ENCODE assay signal across 8 cellular contexts in genomic region chr19:13207237-13208130, GRCh38. TPM values are rescaled to one million over a fixed set of nuclear protein-coding genes. Genes with fewer than 3 reads are reported as not detected.
DNase-seq lines count a peak whose midpoint lies in the region; ATAC-seq and TF ChIP-seq lines count a peak whose summit lies in the region.

No MANE protein-coding gene starts in this region.

- TF ChIP-seq CTCF in PC-9 (conservative IDR thresholded peaks at IDR 0.05) = no peak
- no peak for TF ChIP-seq CTCF in esophagus muscularis mucosa (IDR thresholded peaks at IDR 0.05)
- no peak for TF ChIP-seq CTCF in lower leg skin (IDR thresholded peaks at IDR 0.05)

- no peaks in the 10 kb centered on the region for H4K20me1 ChIP-seq in PC-9 (ENCODE audit: insufficient read depth)

- no peak for ATAC-seq in HG03439 (IDR thresholded peaks at IDR 0.05; ENCODE audit: unreplicated experiment)

- no peak overlapping the region for H3K9ac ChIP-seq in rectal smooth muscle tissue (ENCODE audit: low read length)

- no TSS peak for BruUV-seq in PC-9 (replicated peaks; lab: Mats Ljungman, UMichigan)

- TF ChIP-seq EP300 in esophagus muscularis mucosa (IDR thresholded peaks at IDR 0.05) = no peak

- DNase-seq in PC-9 = peak in 1 of 2 experiments; percentile 15
- no peak for DNase-seq in esophagus muscularis mucosa (ENCODE audit: extremely low spot score)
- DNase-seq in NCI-H2196 treated with DMSO at 0.1 percent for 48 hours (lab: John Stamatoyannopoulos, UW; ENCODE audit: unreplicated experiment) = no peak
- DNase-seq in activated gamma-delta T cell (lab: John Stamatoyannopoulos, UW) = no peak
- no peak for DNase-seq in lower leg skin (ENCODE audit: low spot score in 2 of 2)

- no peaks in the 10 kb centered on the region for H3K9me3 ChIP-seq in PC-9 (ENCODE audit: insufficient read depth, low read depth)
- H3K9me3 ChIP-seq in esophagus muscularis mucosa = no peaks in the 10 kb centered on the region

- H3K27me3 ChIP-seq in PC-9 (ENCODE audit: insufficient read depth, low read depth) (no peaks in the 10 kb centered on the region), esophagus muscularis mucosa (no peaks in the 10 kb centered on the region), rectal smooth muscle tissue (ENCODE audit: control insufficient read depth, insufficient read depth, low read length) (no peaks in the 10 kb centered on the region)

- intact Hi-C loops in PC-9 (cut with micrococcal nuclease; ENCODE audit: unreplicated experiment) = no loop called here
- intact Hi-C loops in esophagus muscularis mucosa (cut with DNase I) = loop anchor here (5.0 kb wide), 1 partner anchor 55 kb away; no protein-coding TSS in a partner anchor
- intact Hi-C loops in lower leg skin (cut with DNase I; ENCODE audit: low total_unique reads) = no loop called here

- H3K4me2 ChIP-seq in PC-9 = peak overlapping the region; percentile 91

- peaks cover 10% of the 10 kb centered on the region; the same call in 1 of the 2 replicates for H3F3A ChIP-seq in PC-9 (ENCODE audit: insufficient read depth, low read depth)

- peak overlapping the region; percentile 82 for H2AFZ ChIP-seq in PC-9

- H3K27ac ChIP-seq in PC-9 (peak overlapping the region; percentile 70), esophagus muscularis mucosa (replicated peaks in 1 of 4) (peak overlapping the region; percentile 53 to 70 (median 64)), rectal smooth muscle tissue (ENCODE audit: low read depth, low read length) (no peak overlapping the region)

- CTCF ChIA-PET in PC-9 (lab: Charles Lee) = interaction anchor here (0.6 kb wide), 1 partner anchor 77 kb away, joined by 5 read pairs; no protein-coding TSS in a partner anchor

- no peaks in the 10 kb centered on the region for H3K79me2 ChIP-seq in PC-9 (ENCODE audit: low read depth)

- peak overlapping the region; percentile 44; the same call in 1 of the 2 replicates for H3K4me3 ChIP-seq in GM08714 (ENCODE audit: low read length)
- H3K4me3 ChIP-seq in PC-9 = peak overlapping the region; percentile 66
- H3K4me3 ChIP-seq in esophagus muscularis mucosa = peak overlapping the region; percentile 49 to 64 (median 57)
- peak overlapping the region; percentile 57 for H3K4me3 ChIP-seq in rectal smooth muscle tissue (ENCODE audit: low read length)
- no peak overlapping the region for H3K4me3 ChIP-seq in lower leg skin (ENCODE audit: low read depth, poor library complexity, severe bottlenecking)

- no peaks in the 10 kb centered on the region for H3K36me3 ChIP-seq in PC-9 (ENCODE audit: low read depth)
- H3K36me3 ChIP-seq in esophagus muscularis mucosa = no peaks in the 10 kb centered on the region
- H3K36me3 ChIP-seq in rectal smooth muscle tissue (ENCODE audit: control insufficient read depth, insufficient read depth, low read length) = no peaks in the 10 kb centered on the region

- H3K4me1 ChIP-seq in PC-9 (replicated peaks; ENCODE audit: insufficient read depth) (no peaks in the 10 kb centered on the region; the same call in 1 of the 2 replicates), esophagus muscularis mucosa (peaks cover 0 to 21% (median 18%) of the 10 kb centered on the region in 4 donors), rectal smooth muscle tissue (ENCODE audit: control insufficient read depth, insufficient read depth, low read length) (no peaks in the 10 kb centered on the region)

- WGBS in esophagus muscularis mucosa = 24% methylated on average over 20 of the region's 95 CpGs
- 55 to 73% methylated on average over 42 to 84 of the region's 95 CpGs for WGBS in lower leg skin, 2 donors

- H3K9me2 ChIP-seq in PC-9 (ENCODE audit: insufficient read depth) = no peaks in the 10 kb centered on the region

- POLR2A ChIA-PET in PC-9 (lab: Charles Lee; ENCODE audit: unreplicated experiment) = interaction anchor here (0.5 kb wide), 1 partner anchor 77 kb away, joined by 3 read pairs; no protein-coding TSS in a partner anchor

- no peak for TF ChIP-seq POLR2A in esophagus muscularis mucosa (IDR thresholded peaks at IDR 0.05; ENCODE audit: low read depth)
- TF ChIP-seq POLR2A in lower leg skin (IDR thresholded peaks at IDR 0.05) = no peak

RNA-seq across cellular contexts. Expression of gene IER2, which starts 57.3 kb away (rescaled TPM):
- 72.7 and 95.5 TPM in 2 replicates for total RNA-seq in PC-9 (2021)
- total RNA-seq in esophagus muscularis mucosa = 100 to 1,000 TPM in 1 of 4 donors, 10 to 100 TPM in 3; 29.1 to 144 (median 62.3) TPM
- 100 to 1,000 TPM; 118 to 146 (median 130) TPM for total RNA-seq in lower leg skin

RNA-seq across cellular contexts. Expression of gene STX10, which starts 57.3 kb away (rescaled TPM):
- 86.2 and 89.6 TPM in 2 replicates for total RNA-seq in PC-9 (2021)
- total RNA-seq in esophagus muscularis mucosa = 10 to 100 TPM; 50.2 to 62.6 (median 56.6) TPM
- 100 to 1,000 TPM in 1 of 4 donors, 10 to 100 TPM in 3; 67.8 to 110 (median 78.0) TPM for total RNA-seq in lower leg skin
